In the genomic region with DNA sequence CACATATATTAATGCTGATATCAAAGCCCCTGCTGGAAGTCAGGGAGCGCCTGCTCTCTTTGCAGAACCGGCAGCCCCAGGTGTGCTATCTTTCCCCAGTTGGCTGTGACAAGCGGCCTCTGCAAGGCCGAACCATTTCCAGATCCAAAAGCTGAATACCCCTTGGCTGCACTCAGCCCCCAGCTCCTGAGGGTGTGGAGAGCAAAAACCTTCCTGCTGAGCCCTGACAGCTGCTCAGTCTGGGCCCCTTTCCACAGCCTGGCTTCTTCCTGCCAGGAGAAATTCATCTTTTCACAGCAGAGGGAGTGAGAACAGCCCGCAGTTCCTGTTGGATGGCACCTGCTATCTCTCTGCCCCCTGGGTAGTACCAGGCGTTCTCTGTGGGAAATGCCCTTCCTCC, we compare ENCODE assay signal across 23 cellular contexts.
"Had no signal": no experiment of that assay in that cellular context is flagged by ENCODE, and none has a peak within 500 bp of the region (broad histone marks: within the 10 kb centered on the region; RNA-seq: fewer than 3 reads in every experiment).

No MANE protein-coding gene starts in this region.

- DNase-seq: activated B cell treated with CpG ODN at 0.5 μM for 24 hours; activated CD4-positive, alpha-beta T cell treated with anti-CD3 and anti-CD28 coated beads for 1 hour; activated CD4-positive, alpha-beta T cell treated with anti-CD3 and anti-CD28 coated beads, Interleukin-2, amount 10 ng/mL, durations not matched to agents 24 days and 14 days; activated CD4-positive, alpha-beta T cell treated with anti-CD3 and anti-CD28 coated beads, Interleukin-2, amount 50 U/mL, for 48 hours; activated CD8-positive, alpha-beta memory T cell treated with anti-CD3 and anti-CD28 coated beads, Interleukin-2, amount 10 ng/mL, durations not matched to agents 7 days and 5 days; activated effector memory CD4-positive, alpha-beta T cell treated with Interleukin-2 at 50 U/mL for 16 hours; activated naive CD4-positive, alpha-beta T cell; activated T-cell treated with anti-CD3 and anti-CD28 coated beads, Interleukin-2, amount 50 U/mL, for 24 hours; aorta; caudate nucleus; NCI-H1092; NCI-H1417; NCI-H2029 treated with DMSO at 0.1 percent for 48 hours; NCI-H226; NCI-H524 treated with DMSO at 0.1 percent for 48 hours; NK-92 treated with Interleukin-12 subunit alpha and Interleukin-12 subunit beta, amount 100 ng/mL, for 24 hours; Peyer's patch; SHP77 treated with DMSO at 0.1 percent for 48 hours; T-helper 17 cell; T-helper 9 cell had no signal

- H3K9ac ChIP-seq: KMS-11 had no signal

- FAIRE-seq: TTC549 had no signal

- H3K9me3 ChIP-seq: Peyer's patch had no signal

- ATAC-seq: activated CD8-positive, alpha-beta memory T cell treated with anti-CD3 and anti-CD28 coated beads, Interleukin-2, amount 10 ng/mL, durations not matched to agents 7 days and 5 days; T-helper 17 cell had no signal

- H3K4me2 ChIP-seq: KMS-11 had no signal

- H3K36me3 ChIP-seq: breast epithelium, Peyer's patch had no signal

- H3K27ac ChIP-seq: breast epithelium, KMS-11, Peyer's patch had no signal

- H3K4me3 ChIP-seq: breast epithelium, Peyer's patch had no signal

- H3K27me3 ChIP-seq: breast epithelium, Peyer's patch had no signal

- H3K4me1 ChIP-seq: breast epithelium, Peyer's patch had no signal
